Comparison of ENCODE assay signal across 13 cellular contexts in genomic region chr2:62785810-62786593, GRCh38.
A peak's percentile ranks its signal among the peaks of the same experiment; 100 is the strongest.
DNase-seq lines count a peak whose midpoint lies in the region; ATAC-seq and TF ChIP-seq lines count a peak whose summit lies in the region.
"Had no signal": no experiment of that assay in that cellular context is flagged by ENCODE, and none has a peak within 500 bp of the region (broad histone marks: within the 10 kb centered on the region; RNA-seq: fewer than 3 reads in every experiment).

No MANE protein-coding gene starts in this region.

- H3K27me3 ChIP-seq in osteoblast (ENCODE audit: insufficient read depth, low read length) (no peaks in the 10 kb centered on the region), stomach (no peaks in the 10 kb centered on the region)
- H3K27me3 ChIP-seq: ascending aorta, heart right ventricle had no signal

- peaks cover 21% of the 10 kb centered on the region for H4K20me1 ChIP-seq in osteoblast (ENCODE audit: insufficient read depth, low read length)

- H3K79me2 ChIP-seq in osteoblast (ENCODE audit: insufficient read depth, low read length), result peaks cover 23% of the 10 kb centered on the region

- no peak for ATAC-seq in GM18511 (IDR thresholded peaks at IDR 0.05; ENCODE audit: unreplicated experiment)

- no peak for TF ChIP-seq EP300 in stomach (IDR thresholded peaks at IDR 0.05)

- no peaks in the 10 kb centered on the region for H3K36me3 ChIP-seq in osteoblast (ENCODE audit: insufficient read depth, low read length)
- H3K36me3 ChIP-seq in stomach, result no peaks in the 10 kb centered on the region
- H3K36me3 ChIP-seq: ascending aorta, heart right ventricle, left ventricle myocardium inferior had no signal

- intact Hi-C loops in stomach (cut with DNase I; ENCODE audit: low total_unique reads), result no loop called here

- TF ChIP-seq POLR2A in stomach (IDR thresholded peaks at IDR 0.05), result no peak

- H3K4me1 ChIP-seq in osteoblast (ENCODE audit: insufficient read depth, low read length), result peaks cover 10% of the 10 kb centered on the region
- H3K4me1 ChIP-seq in stomach, result peaks cover 5 to 71% (median 27%) of the 10 kb centered on the region in 4 donors
- H3K4me1 ChIP-seq: ascending aorta had no signal

- no peak overlapping the region for H2AFZ ChIP-seq in osteoblast (ENCODE audit: low read length)

- H3K4me3 ChIP-seq in cardiac fibroblast (replicated peaks in 1 of 2; ENCODE audit: low read depth in 2 of 2, low read length in 2 of 2), result no peak overlapping the region
- no peak overlapping the region for H3K4me3 ChIP-seq in osteoblast (ENCODE audit: insufficient read depth, low read length)
- H3K4me3 ChIP-seq in stomach, result no peak overlapping the region
- H3K4me3 ChIP-seq: ascending aorta, heart right ventricle, left ventricle myocardium inferior had no signal

- TF ChIP-seq CTCF in cardiac fibroblast (IDR thresholded peaks at IDR 0.05; ENCODE audit: low read depth, low read length), result no peak
- TF ChIP-seq CTCF in osteoblast (IDR thresholded peaks at IDR 0.05; ENCODE audit: extremely low read depth, low read depth, low read length), result no peak
- TF ChIP-seq CTCF in stomach (IDR thresholded peaks at IDR 0.05), result no peak

- DNase-seq in GM03348 (ENCODE audit: low spot score), result peak; percentile 27
- DNase-seq in NOMO-1 treated with DMSO at 0.1 percent for 48 hours (lab: John Stamatoyannopoulos, UW; ENCODE audit: unreplicated experiment), result peak; percentile 64
- peak; percentile 44 to 62 for DNase-seq in cardiac fibroblast (ENCODE audit: low read depth in 2 of 2)
- no peak for DNase-seq in osteoblast (ENCODE audit: insufficient read length, low spot score, missing footprints)
- DNase-seq in NCI-H2171 treated with DMSO at 0.1 percent for 48 hours (lab: John Stamatoyannopoulos, UW), result no peak
- no peak for DNase-seq in stomach
- DNase-seq: activated CD4-positive, alpha-beta T cell treated with anti-CD3 and anti-CD28 coated beads, Interleukin-2, amount 50 U/mL, for 1 hour; effector CD8-positive, alpha-beta T cell; heart right ventricle; left ventricle myocardium inferior; NCI-H2081 treated with DMSO at 0.1 percent for 48 hours had no signal

- peak overlapping the region; percentile 29 for H3K27ac ChIP-seq in osteoblast (ENCODE audit: low read depth, low read length)
- H3K27ac ChIP-seq in stomach, result no peak overlapping the region
- H3K27ac ChIP-seq: ascending aorta, heart right ventricle, left ventricle myocardium inferior had no signal

- H3K9me3 ChIP-seq in osteoblast (ENCODE audit: low read depth, low read length) (no peaks in the 10 kb centered on the region), stomach (no peaks in the 10 kb centered on the region)
- H3K9me3 ChIP-seq: ascending aorta, left ventricle myocardium inferior had no signal

- no peak overlapping the region for H3K4me2 ChIP-seq in osteoblast (ENCODE audit: insufficient read depth, low read length)

- 81 to 94% (median 91%) methylated on average over 4 of the region's 4 CpGs for WGBS in stomach, 5 donors

Comparison
In these comparisons a context has a peak if more than half of its experiments do, and no peak if none do; other contexts are left out.
1. DNase-seq: peak in GM03348 (single experiment), NOMO-1 treated with DMSO at 0.1 percent for 48 hours (single experiment) and cardiac fibroblast (2 of 2); none in osteoblast (single experiment), NCI-H2171 treated with DMSO at 0.1 percent for 48 hours (single experiment) and stomach (single experiment).